Comparison of ENCODE assay signal across 1 cellular context in genomic region chr11:36458129-36458918, GRCh38.
TF ChIP-seq lines count a peak whose summit lies in the region.

No MANE protein-coding gene starts in this region.

TF ChIP-seq in K562, 482 proteins besides CTCF, POLR2A, EP300 and RAD21 (continued from another document):
- no peak for TF ChIP-seq TAF15 (IDR thresholded peaks at IDR 0.05; ENCODE audit: low read depth, low read length)
- peak; percentile 43; the same call in 1 of the 2 replicates for TF ChIP-seq BCOR (IDR thresholded peaks at IDR 0.05)
- TF ChIP-seq ZNF79 (CRISPR knock-in tag; IDR thresholded peaks at IDR 0.05; ENCODE audit: low read depth), result no peak
- TF ChIP-seq BRD4 (IDR thresholded peaks at IDR 0.05), result no peak
- TF ChIP-seq, protein P1, sequence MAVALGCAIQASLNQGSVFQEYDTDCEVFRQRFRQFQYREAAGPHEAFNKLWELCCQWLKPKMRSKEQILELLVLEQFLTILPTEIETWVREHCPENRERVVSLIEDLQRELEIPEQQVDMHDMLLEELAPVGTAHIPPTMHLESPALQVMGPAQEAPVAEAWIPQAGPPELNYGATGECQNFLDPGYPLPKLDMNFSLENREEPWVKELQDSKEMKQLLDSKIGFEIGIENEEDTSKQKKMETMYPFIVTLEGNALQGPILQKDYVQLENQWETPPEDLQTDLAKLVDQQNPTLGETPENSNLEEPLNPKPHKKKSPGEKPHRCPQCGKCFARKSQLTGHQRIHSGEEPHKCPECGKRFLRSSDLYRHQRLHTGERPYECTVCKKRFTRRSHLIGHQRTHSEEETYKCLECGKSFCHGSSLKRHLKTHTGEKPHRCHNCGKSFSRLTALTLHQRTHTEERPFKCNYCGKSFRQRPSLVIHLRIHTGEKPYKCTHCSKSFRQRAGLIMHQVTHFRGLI (CRISPR knock-in tag; IDR thresholded peaks at IDR 0.05), result no peak
- peak; percentile 85 for TF ChIP-seq RBM25 (IDR thresholded peaks at IDR 0.05; ENCODE audit: low read depth, low read length, severe bottlenecking)
- TF ChIP-seq ZNF41 (CRISPR knock-in tag; conservative IDR thresholded peaks at IDR 0.05), result no peak
- TF ChIP-seq KLF1 (tag; IDR thresholded peaks at IDR 0.05), result no peak
- peak; percentile 35 for TF ChIP-seq CHD4 (IDR thresholded peaks at IDR 0.05; ENCODE audit: insufficient read depth, insufficient replicate concordance, low read depth, low read length, poor library complexity, severe bottlenecking)
- TF ChIP-seq CHD1 (IDR thresholded peaks at IDR 0.05; ENCODE audit: low read length), result no peak
